1 cellular context compared by ENCODE assay signal in the genomic region with DNA sequence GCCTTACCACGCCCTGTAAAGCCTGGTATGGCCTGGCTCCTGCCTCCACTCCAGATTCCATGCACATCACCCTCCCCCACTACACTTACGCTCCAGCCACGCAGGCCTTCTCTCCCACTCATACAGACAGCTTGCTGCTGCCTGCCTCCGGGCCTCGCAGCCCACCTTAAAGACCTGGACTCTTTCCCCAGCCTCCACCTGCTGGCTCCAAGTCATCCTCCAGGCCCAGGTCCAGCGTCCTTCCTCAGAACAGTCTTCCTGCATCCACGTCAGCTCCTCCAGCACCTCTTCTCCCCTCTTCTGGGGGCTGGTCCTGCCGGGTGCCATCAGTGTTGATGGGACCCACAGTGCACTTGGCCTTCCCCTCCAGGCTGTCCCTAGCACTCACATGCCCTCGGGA.
TF ChIP-seq lines count a peak whose summit lies in the region.

No MANE protein-coding gene starts in this region.

TF ChIP-seq in SK-N-SH, 30 proteins besides CTCF, POLR2A, EP300 and RAD21 (continued from another document):
- TF ChIP-seq CHD2 (IDR thresholded peaks at IDR 0.05; ENCODE audit: low read length, partially characterized antibody) = no peak
- no peak for TF ChIP-seq FOXJ3 (CRISPR knock-in tag; IDR thresholded peaks at IDR 0.05)
- no peak for TF ChIP-seq RFX5 (IDR thresholded peaks at IDR 0.05; ENCODE audit: low read length)
- no peak for TF ChIP-seq JUND (IDR thresholded peaks at IDR 0.05)
- TF ChIP-seq SMC3 (IDR thresholded peaks at IDR 0.05; ENCODE audit: low read depth, low read length) = no peak
- no peak for TF ChIP-seq USF1 (IDR thresholded peaks at IDR 0.05; ENCODE audit: borderline replicate concordance, low read depth)
- TF ChIP-seq ZBTB33 (IDR thresholded peaks at IDR 0.05; ENCODE audit: borderline replicate concordance, low read depth) = no peak
- TF ChIP-seq TAF1 (IDR thresholded peaks at IDR 0.05; ENCODE audit: borderline replicate concordance, low read depth, low read length) = no peak
- no peak for TF ChIP-seq RCOR1 (IDR thresholded peaks at IDR 0.05; ENCODE audit: low read length)
- TF ChIP-seq POLR2AphosphoS5 (IDR thresholded peaks at IDR 0.05; ENCODE audit: low read depth, low read length) = no peak
TF ChIP-seq in SK-N-SH: peak in this region for 0.
